Comparison of ENCODE assay signal across 17 cellular contexts in genomic region chr2:104215269-104216161, GRCh38.
A peak's percentile ranks its signal among the peaks of the same experiment; 100 is the strongest.
DNase-seq lines count a peak whose midpoint lies in the region; ATAC-seq and TF ChIP-seq lines count a peak whose summit lies in the region.
"Had no signal": no experiment of that assay in that cellular context is flagged by ENCODE, and none has a peak within 500 bp of the region (broad histone marks: within the 10 kb centered on the region; RNA-seq: fewer than 3 reads in every experiment).

No MANE protein-coding gene starts in this region.

- no peaks in the 10 kb centered on the region for H3K79me2 ChIP-seq in GM23338 (replicated peaks; ENCODE audit: insufficient read depth)
- H3K79me2 ChIP-seq in neural progenitor cell (ENCODE audit: low read depth), result no peaks in the 10 kb centered on the region

- H3K27me3 Mint-ChIP-seq in GM23338 (ENCODE audit: insufficient read depth, low read depth, poor library complexity) (no peaks in the 10 kb centered on the region), WTC11 (ENCODE audit: low read depth) (no peaks in the 10 kb centered on the region; the same call in 1 of the 2 replicates), neural progenitor cell (ENCODE audit: insufficient read depth, low read depth) (no peaks in the 10 kb centered on the region)
- no peaks in the 10 kb centered on the region for H3K27me3 Mint-ChIP-seq in activated T-helper 2 cell treated with anti-CD3 and anti-CD28 coated beads, Interferon-gamma antibody, Interleukin-2, Interleukin-4, amounts not matched to agents 10 μg/mL and 5 μg/mL and 100 μg/mL, durations not matched to agents 14 hours and 24 hours and 36 hours (ENCODE audit: low read depth)
- H3K27me3 Mint-ChIP-seq: B cell; CD4-positive, CD25-positive, alpha-beta regulatory T cell had no signal

- DNase-seq in GM23338 (ENCODE audit: low spot score), result peak; percentile 58
- DNase-seq in WTC11 (ENCODE audit: low spot score), result peak; percentile 12
- no peak for DNase-seq in iPS DF 6.9 (ENCODE audit: low read depth, low spot score)
- DNase-seq in neural progenitor cell (ENCODE audit: low spot score), result peak; percentile 30
- DNase-seq in activated T-helper 2 cell treated with anti-CD3 and anti-CD28 coated beads, Interferon-gamma antibody, Interleukin-2, Interleukin-4, amounts not matched to agents 10 μg/mL and 5 μg/mL and 100 μg/mL, durations not matched to agents 14 hours and 24 hours and 36 hours (ENCODE audit: low spot score), result no peak
- no peak for DNase-seq in stimulated activated CD4-positive, alpha-beta T cell treated with anti-CD3 and anti-CD28 coated beads, Interleukin-12 subunit alpha, Interleukin-12 subunit beta, amount 100 ng/mL, for 4 hours
- DNase-seq: CD4-positive, CD25-positive, alpha-beta regulatory T cell; COR-L47; IMR-90; NCI-H1417 treated with DMSO at 0.1 percent for 48 hours; NCI-H187 treated with DMSO at 0.1 percent for 48 hours; NCI-H69; NK-92 treated with Interleukin-12 subunit alpha and Interleukin-12 subunit beta, amount 100 ng/mL, for 24 hours; Peyer's patch had no signal

- peaks cover 38% of the 10 kb centered on the region for H3K4me1 ChIP-seq in GM23338 (ENCODE audit: insufficient read depth)
- H3K4me1 ChIP-seq in iPS DF 6.9 (ENCODE audit: control insufficient read depth, insufficient read depth, low read length), result no peaks in the 10 kb centered on the region
- peaks cover 30% of the 10 kb centered on the region for H3K4me1 ChIP-seq in neural progenitor cell
- H3K4me1 ChIP-seq: Peyer's patch, SJSA1 had no signal

- H3K36me3 ChIP-seq in GM23338 (ENCODE audit: insufficient read depth), result no peaks in the 10 kb centered on the region
- H3K36me3 ChIP-seq in iPS DF 6.9 (ENCODE audit: control insufficient read depth, insufficient read depth, low read length), result no peaks in the 10 kb centered on the region
- no peaks in the 10 kb centered on the region for H3K36me3 ChIP-seq in neural progenitor cell
- H3K36me3 ChIP-seq: Peyer's patch, SJSA1 had no signal

- no peak for TF ChIP-seq CTCF in GM23338 (conservative IDR thresholded peaks at IDR 0.05; ENCODE audit: low read depth in 2 of 2)
- TF ChIP-seq CTCF in WTC11 (IDR thresholded peaks at IDR 0.05), result no peak
- no peak for TF ChIP-seq CTCF in neural progenitor cell (IDR thresholded peaks at IDR 0.05)

- no CpG with 5 or more reads among the region's 14 CpGs for WGBS in iPS DF 6.9 (ENCODE audit: insufficient coverage, insufficient read length)

- H3K27ac ChIP-seq in GM23338 (ENCODE audit: low read depth) (no peak overlapping the region), iPS DF 6.9 (ENCODE audit: low read length) (no peak overlapping the region), neural progenitor cell (no peak overlapping the region)
- H3K27ac ChIP-seq: Peyer's patch, SJSA1 had no signal

- H3K9me3 Mint-ChIP-seq in GM23338, result no peaks in the 10 kb centered on the region
- no peaks in the 10 kb centered on the region for H3K9me3 Mint-ChIP-seq in WTC11
- no peaks in the 10 kb centered on the region for H3K9me3 Mint-ChIP-seq in neural progenitor cell
- H3K9me3 Mint-ChIP-seq in activated T-helper 2 cell treated with anti-CD3 and anti-CD28 coated beads, Interferon-gamma antibody, Interleukin-2, Interleukin-4, amounts not matched to agents 10 μg/mL and 5 μg/mL and 100 μg/mL, durations not matched to agents 14 hours and 24 hours and 36 hours, result no peaks in the 10 kb centered on the region

- peaks cover 8% of the 10 kb centered on the region; the same call in 1 of the 2 replicates for H3K9me2 ChIP-seq in GM23338 (ENCODE audit: insufficient read depth)

- intact Hi-C loops in activated T-helper 2 cell treated with anti-CD3 and anti-CD28 coated beads, Interferon-gamma antibody, Interleukin-2, Interleukin-4, amounts not matched to agents 10 μg/mL and 5 μg/mL and 100 μg/mL, durations not matched to agents 14 hours and 24 hours and 36 hours (cut with micrococcal nuclease), result no loop called here

- H3K4me3 Mint-ChIP-seq in GM23338, result peak overlapping the region; percentile 59
- H3K4me3 Mint-ChIP-seq in WTC11, result peak overlapping the region; percentile 56
- H3K4me3 Mint-ChIP-seq in neural progenitor cell, result peak overlapping the region; percentile 5
- H3K4me3 Mint-ChIP-seq in activated T-helper 2 cell treated with anti-CD3 and anti-CD28 coated beads, Interferon-gamma antibody, Interleukin-2, Interleukin-4, amounts not matched to agents 10 μg/mL and 5 μg/mL and 100 μg/mL, durations not matched to agents 14 hours and 24 hours and 36 hours (ENCODE audit: low read depth), result no peak overlapping the region
- H3K4me3 Mint-ChIP-seq: B cell; CD4-positive, CD25-positive, alpha-beta regulatory T cell had no signal

- peak; percentile 85 for ATAC-seq in GM23338
- ATAC-seq in WTC11, result peak; percentile 80
- ATAC-seq in HG02981 (IDR thresholded peaks at IDR 0.05; ENCODE audit: unreplicated experiment), result no peak

- H3F3A ChIP-seq in GM23338 (replicated peaks; ENCODE audit: low read depth), result no peaks in the 10 kb centered on the region
- no peaks in the 10 kb centered on the region for H3F3A ChIP-seq in neural progenitor cell (ENCODE audit: low read depth)

- CTCF ChIA-PET in WTC11 (lab: Charles Lee), result no interaction called here

- H4K20me1 ChIP-seq in GM23338 (replicated peaks; ENCODE audit: insufficient read depth) (no peaks in the 10 kb centered on the region), neural progenitor cell (ENCODE audit: low read depth) (no peaks in the 10 kb centered on the region)

- H2AFZ ChIP-seq in GM23338, result peak overlapping the region; percentile 57
- H2AFZ ChIP-seq in neural progenitor cell (replicated peaks), result peak overlapping the region; percentile 96

- H3K4me3 ChIP-seq in GM23338 (peak overlapping the region; percentile 45), iPS DF 6.9 (ENCODE audit: low read length) (peak overlapping the region; percentile 10; the same call in 1 of the 2 replicates), neural progenitor cell (peak overlapping the region; percentile 32)
- H3K4me3 ChIP-seq: Peyer's patch, SJSA1 had no signal

- peak overlapping the region; percentile 70 for H3K4me2 ChIP-seq in GM23338
- H3K4me2 ChIP-seq in neural progenitor cell, result peak overlapping the region; percentile 71

- POLR2A ChIA-PET in WTC11 (lab: Charles Lee), result no interaction called here

- H3K27me3 ChIP-seq in GM23338 (ENCODE audit: insufficient read depth) (no peaks in the 10 kb centered on the region), iPS DF 6.9 (ENCODE audit: control insufficient read depth, insufficient read depth, low read length) (no peaks in the 10 kb centered on the region), neural progenitor cell (no peaks in the 10 kb centered on the region)
- H3K27me3 ChIP-seq: SJSA1 had no signal

- H3K36me3 Mint-ChIP-seq in GM23338 (ENCODE audit: low read depth) (no peaks in the 10 kb centered on the region), WTC11 (no peaks in the 10 kb centered on the region), neural progenitor cell (no peaks in the 10 kb centered on the region)
- no peaks in the 10 kb centered on the region for H3K36me3 Mint-ChIP-seq in activated T-helper 2 cell treated with anti-CD3 and anti-CD28 coated beads, Interferon-gamma antibody, Interleukin-2, Interleukin-4, amounts not matched to agents 10 μg/mL and 5 μg/mL and 100 μg/mL, durations not matched to agents 14 hours and 24 hours and 36 hours (ENCODE audit: low read depth)
- H3K36me3 Mint-ChIP-seq: CD4-positive, CD25-positive, alpha-beta regulatory T cell had no signal

- no peak overlapping the region; the same call in 1 of the 2 replicates for H3K27ac Mint-ChIP-seq in GM23338
- H3K27ac Mint-ChIP-seq in WTC11, result no peak overlapping the region
- peak overlapping the region; percentile 51 for H3K27ac Mint-ChIP-seq in neural progenitor cell
- no peak overlapping the region for H3K27ac Mint-ChIP-seq in activated T-helper 2 cell treated with anti-CD3 and anti-CD28 coated beads, Interferon-gamma antibody, Interleukin-2, Interleukin-4, amounts not matched to agents 10 μg/mL and 5 μg/mL and 100 μg/mL, durations not matched to agents 14 hours and 24 hours and 36 hours
- H3K27ac Mint-ChIP-seq: B cell; CD4-positive, CD25-positive, alpha-beta regulatory T cell had no signal

- H3K4me1 Mint-ChIP-seq in GM23338 (peaks cover 33% of the 10 kb centered on the region), WTC11 (peaks cover 47% of the 10 kb centered on the region), neural progenitor cell (peaks cover 39% of the 10 kb centered on the region)
- no peaks in the 10 kb centered on the region for H3K4me1 Mint-ChIP-seq in activated T-helper 2 cell treated with anti-CD3 and anti-CD28 coated beads, Interferon-gamma antibody, Interleukin-2, Interleukin-4, amounts not matched to agents 10 μg/mL and 5 μg/mL and 100 μg/mL, durations not matched to agents 14 hours and 24 hours and 36 hours (ENCODE audit: low read depth)
- H3K4me1 Mint-ChIP-seq: B cell; CD4-positive, CD25-positive, alpha-beta regulatory T cell had no signal

- no peak overlapping the region for H3K9ac ChIP-seq in neural progenitor cell

- H3K9me3 ChIP-seq in iPS DF 6.9 (ENCODE audit: control insufficient read depth, insufficient read depth, low read length) (no peaks in the 10 kb centered on the region), neural progenitor cell (ENCODE audit: low read depth) (no peaks in the 10 kb centered on the region)
- H3K9me3 ChIP-seq: Peyer's patch, SJSA1 had no signal

TF ChIP-seq in GM23338, 12 proteins besides CTCF, POLR2A, EP300 and RAD21 (continues in another document):
- TF ChIP-seq NANOG (IDR thresholded peaks at IDR 0.05; ENCODE audit: borderline replicate concordance), result no peak

TF ChIP-seq in WTC11, 78 proteins besides CTCF, POLR2A, EP300 and RAD21 (continues in another document):
- TF ChIP-seq HMGA2 (CRISPR knock-in tag; IDR thresholded peaks at IDR 0.05), result no peak
- TF ChIP-seq, protein P1, sequence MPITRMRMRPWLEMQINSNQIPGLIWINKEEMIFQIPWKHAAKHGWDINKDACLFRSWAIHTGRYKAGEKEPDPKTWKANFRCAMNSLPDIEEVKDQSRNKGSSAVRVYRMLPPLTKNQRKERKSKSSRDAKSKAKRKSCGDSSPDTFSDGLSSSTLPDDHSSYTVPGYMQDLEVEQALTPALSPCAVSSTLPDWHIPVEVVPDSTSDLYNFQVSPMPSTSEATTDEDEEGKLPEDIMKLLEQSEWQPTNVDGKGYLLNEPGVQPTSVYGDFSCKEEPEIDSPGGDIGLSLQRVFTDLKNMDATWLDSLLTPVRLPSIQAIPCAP (CRISPR knock-in tag; IDR thresholded peaks at IDR 0.05), result no peak
- TF ChIP-seq GABPB1 (CRISPR knock-in tag; IDR thresholded peaks at IDR 0.05), result no peak
- no peak for TF ChIP-seq PREB (CRISPR knock-in tag; IDR thresholded peaks at IDR 0.05; ENCODE audit: borderline replicate concordance)
- no peak for TF ChIP-seq RORB (CRISPR knock-in tag; IDR thresholded peaks at IDR 0.05)

Comparison
In these comparisons a context has a peak if more than half of its experiments do, and no peak if none do; other contexts are left out.
1. DNase-seq: peak in GM23338 (single experiment), WTC11 (single experiment) and neural progenitor cell (single experiment); none in iPS DF 6.9 (single experiment), activated T-helper 2 cell treated with anti-CD3 and anti-CD28 coated beads, Interferon-gamma antibody, Interleukin-2, Interleukin-4, amounts not matched to agents 10 μg/mL and 5 μg/mL and 100 μg/mL, durations not matched to agents 14 hours and 24 hours and 36 hours (single experiment) and stimulated activated CD4-positive, alpha-beta T cell treated with anti-CD3 and anti-CD28 coated beads, Interleukin-12 subunit alpha, Interleukin-12 subunit beta, amount 100 ng/mL, for 4 hours (single experiment).
2. Peak in every context shown above with its lines, with median percentiles within 50 percentile points of each other: H3K4me3 ChIP-seq.